In the genomic region with DNA sequence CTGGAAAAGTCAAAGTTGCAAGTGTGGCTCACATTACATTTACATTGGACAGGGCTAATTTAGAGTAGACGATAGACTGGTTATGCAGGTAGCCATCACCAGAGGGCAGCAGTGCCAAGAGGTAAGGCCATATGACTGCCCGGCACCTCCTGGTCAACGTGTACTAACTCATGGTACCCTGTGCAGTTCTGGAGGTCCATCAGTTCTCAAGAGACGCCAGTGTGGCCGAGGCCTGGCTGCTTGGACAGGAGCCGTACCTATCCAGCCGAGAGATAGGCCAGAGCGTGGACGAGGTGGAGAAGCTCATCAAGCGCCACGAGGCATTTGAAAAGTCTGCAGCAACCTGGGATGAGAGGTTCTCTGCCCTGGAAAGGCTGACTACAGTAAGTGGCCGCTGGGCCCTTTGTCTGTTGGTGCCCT, we compare ENCODE assay signal across 8 cellular contexts.
DNase-seq lines count a peak whose midpoint lies in the region; ATAC-seq and TF ChIP-seq lines count a peak whose summit lies in the region.

No MANE protein-coding gene starts in this region.

- peaks cover 39% of the 10 kb centered on the region for H3K36me3 Mint-ChIP-seq in activated naive CD4-positive, alpha-beta T cell treated with anti-CD3 and anti-CD28 coated beads for 36 hours (ENCODE audit: low read depth)

- H3K4me1 ChIP-seq in left ventricle myocardium inferior (peaks cover 66% of the 10 kb centered on the region), spleen (peaks cover 0 to 16% (median 5%) of the 10 kb centered on the region in 6 donors)

- H3K9me3 ChIP-seq in left ventricle myocardium inferior (replicated peaks), result no peaks in the 10 kb centered on the region
- no peaks in the 10 kb centered on the region for H3K9me3 ChIP-seq in spleen

- WGBS in spleen, 5 donors, result 83 to 87% (median 85%) methylated on average over 10 to 12 of the region's 12 CpGs

- H3K27me3 Mint-ChIP-seq in activated naive CD4-positive, alpha-beta T cell treated with anti-CD3 and anti-CD28 coated beads for 36 hours (ENCODE audit: low read depth), result no peaks in the 10 kb centered on the region

- H3K4me3 ChIP-seq in left ventricle myocardium inferior (no peak overlapping the region), spleen (no peak overlapping the region)

- H3K27ac ChIP-seq in C4-2B (no peak overlapping the region), left ventricle myocardium inferior (replicated peaks) (peak overlapping the region; percentile 54), spleen (peak overlapping the region in 6 of 8 donors; percentile 10 to 39 (median 24))

- CTCF ChIA-PET in activated naive CD4-positive, alpha-beta T cell treated with anti-CD3 and anti-CD28 coated beads for 36 hours (lab: Charles Lee), result interaction anchor here (0.7 to 3.4 kb wide), 14 partner anchors 9 to 133 kb away, joined by 3 to 46 read pairs (median 4); no protein-coding TSS in a partner anchor

- no peaks in the 10 kb centered on the region for H3K9me3 Mint-ChIP-seq in activated naive CD4-positive, alpha-beta T cell treated with anti-CD3 and anti-CD28 coated beads for 36 hours

- H3K27ac Mint-ChIP-seq in activated naive CD4-positive, alpha-beta T cell treated with anti-CD3 and anti-CD28 coated beads for 36 hours, result peak overlapping the region; percentile 60

- H3K36me3 ChIP-seq in left ventricle myocardium inferior (peaks cover 100% of the 10 kb centered on the region), spleen (peaks cover 5 to 100% (median 92%) of the 10 kb centered on the region in 6 donors)

- intact Hi-C loops in activated naive CD4-positive, alpha-beta T cell treated with anti-CD3 and anti-CD28 coated beads for 36 hours (cut with micrococcal nuclease), result loop anchor here (1.0 to 2.0 kb wide), 4 partner anchors 23 to 517 kb away; no protein-coding TSS in a partner anchor
- intact Hi-C loops in left ventricle myocardium inferior (cut with micrococcal nuclease) (no loop called here), spleen (cut with DNase I; ENCODE audit: low total_unique reads) (loop anchor here (10.0 kb wide), 1 partner anchor 133 kb away; no protein-coding TSS in a partner anchor)

- no peak overlapping the region for H3K4me3 Mint-ChIP-seq in activated naive CD4-positive, alpha-beta T cell treated with anti-CD3 and anti-CD28 coated beads for 36 hours

- H3K4me1 Mint-ChIP-seq in activated naive CD4-positive, alpha-beta T cell treated with anti-CD3 and anti-CD28 coated beads for 36 hours (ENCODE audit: low read depth), result peaks cover 18% of the 10 kb centered on the region

- DNase-seq in NCI-H774 (lab: John Stamatoyannopoulos, UW) (peak; percentile 35), left ventricle myocardium inferior (peak; percentile 59), spleen (peak; percentile 80), hepatic stellate cell (ENCODE audit: low spot score) (no peak)
- DNase-seq in activated naive CD4-positive, alpha-beta T cell treated with anti-CD3 and anti-CD28 coated beads for 36 hours, result peak; percentile 58

- no peaks in the 10 kb centered on the region for H3K27me3 ChIP-seq in left ventricle myocardium inferior (ENCODE audit: low read depth)
- H3K27me3 ChIP-seq in spleen (replicated peaks in 1 of 7), result no peaks in the 10 kb centered on the region

- ATAC-seq in GM18907 (IDR thresholded peaks at IDR 0.05; ENCODE audit: unreplicated experiment) (peak; percentile 51), GM21423 (IDR thresholded peaks at IDR 0.05; ENCODE audit: unreplicated experiment) (no peak)

- peak; percentile 73 for TF ChIP-seq CTCF in C4-2B (conservative IDR thresholded peaks at IDR 0.05)
- TF ChIP-seq CTCF in left ventricle myocardium inferior (IDR thresholded peaks at IDR 0.05; ENCODE audit: borderline replicate concordance), result peak; percentile 68
- TF ChIP-seq CTCF in spleen (IDR thresholded peaks at IDR 0.05 in 8 of 11, conservative IDR thresholded peaks at IDR 0.05 in 3 of 11), result peak in 10 of 11 experiments; percentile 15 to 69 (median 54)

- no peak for TF ChIP-seq POLR2A in spleen (IDR thresholded peaks at IDR 0.05)
